8 cellular contexts compared by ENCODE assay signal in genomic region chr5:177426566-177427210, GRCh38. TPM values are rescaled to one million over a fixed set of nuclear protein-coding genes. Genes with fewer than 3 reads are reported as not detected.
DNase-seq lines count a peak whose midpoint lies in the region; ATAC-seq and TF ChIP-seq lines count a peak whose summit lies in the region.

GRK6 (plus strand) TSS chr5:177426676; CDS start chr5:177426846, 170 bp downstream.

- peaks cover 64% of the 10 kb centered on the region for H3K4me1 ChIP-seq in CD4-positive, CD25-positive, alpha-beta regulatory T cell (ENCODE audit: control insufficient read depth, insufficient read depth, low read length, poor library complexity, severe bottlenecking)

- ATAC-seq in CD4-positive, CD25-positive, alpha-beta regulatory T cell (ENCODE audit: low read depth in 2 of 2): peak; percentile 2 to 6
- ATAC-seq in GM19452 (IDR thresholded peaks at IDR 0.05; ENCODE audit: unreplicated experiment) (peak; percentile 5), HG03571 (IDR thresholded peaks at IDR 0.05; ENCODE audit: unreplicated experiment) (peak; percentile 5)

- peaks cover 9% of the 10 kb centered on the region for H3K36me3 ChIP-seq in CD4-positive, CD25-positive, alpha-beta regulatory T cell (ENCODE audit: control insufficient read depth, insufficient read depth, low read length)
- no peaks in the 10 kb centered on the region for H3K36me3 ChIP-seq in WERI-Rb-1

- peak within 1 kb of the TSS; percentile 99 for H3K27ac Mint-ChIP-seq in CD4-positive, CD25-positive, alpha-beta regulatory T cell

- peaks cover 7 to 69% (median 42%) of the 10 kb centered on the region in 4 donors for H3K4me1 Mint-ChIP-seq in CD4-positive, CD25-positive, alpha-beta regulatory T cell

- H3K9me3 ChIP-seq in CD4-positive, CD25-positive, alpha-beta regulatory T cell (ENCODE audit: control insufficient read depth in 2 of 2, low read length in 2 of 2): no peaks in the 10 kb centered on the region
- H3K9me3 ChIP-seq in WERI-Rb-1 (ENCODE audit: severe bottlenecking): no peaks in the 10 kb centered on the region

- H3K27ac ChIP-seq in CD4-positive, CD25-positive, alpha-beta regulatory T cell (ENCODE audit: insufficient read depth, low read length, poor library complexity, severe bottlenecking): peak within 1 kb of the TSS; percentile 94
- H3K27ac ChIP-seq in WERI-Rb-1: peak within 1 kb of the TSS; percentile 83

- H3K4me3 ChIP-seq in CD4-positive, CD25-positive, alpha-beta regulatory T cell (ENCODE audit: low read depth, low read length): peak within 1 kb of the TSS; percentile 81
- peak within 1 kb of the TSS; percentile 76 for H3K4me3 ChIP-seq in WERI-Rb-1 (ENCODE audit: low read depth, low read length)

- H3K9me3 Mint-ChIP-seq in CD4-positive, CD25-positive, alpha-beta regulatory T cell: no peaks in the 10 kb centered on the region

- peak; percentile 64 to 91 (median 72) for DNase-seq in CD4-positive, CD25-positive, alpha-beta regulatory T cell
- DNase-seq in WERI-Rb-1: peak; percentile 25
- no peak for DNase-seq in cerebellum (ENCODE audit: low spot score)
- peak; percentile 80 for DNase-seq in left kidney (ENCODE audit: low read depth, low spot score)
- DNase-seq in stimulated activated CD8-positive, alpha-beta memory T cell treated with anti-CD3 and anti-CD28 coated beads, Interleukin-4, amount 100 ng/mL, for 48 hours: peak; percentile 75
- no peak for DNase-seq in MV-4-11 (lab: John Stamatoyannopoulos, UW)

- peaks cover 5% of the 10 kb centered on the region for H3K27me3 Mint-ChIP-seq in CD4-positive, CD25-positive, alpha-beta regulatory T cell

- H3K36me3 Mint-ChIP-seq in CD4-positive, CD25-positive, alpha-beta regulatory T cell: peaks cover 7% of the 10 kb centered on the region

- TF ChIP-seq CTCF in WERI-Rb-1 (IDR thresholded peaks at IDR 0.05; ENCODE audit: low read depth, low read length): no peak

- no peaks in the 10 kb centered on the region for H3K27me3 ChIP-seq in CD4-positive, CD25-positive, alpha-beta regulatory T cell (ENCODE audit: control insufficient read depth, insufficient read depth, low read length)
- no peaks in the 10 kb centered on the region for H3K27me3 ChIP-seq in WERI-Rb-1 (ENCODE audit: insufficient read depth, low read depth, severe bottlenecking)

- peak within 1 kb of the TSS; percentile 91 to 99 (median 98) for H3K4me3 Mint-ChIP-seq in CD4-positive, CD25-positive, alpha-beta regulatory T cell

RNA-seq across cellular contexts. Expression of gene GRK6, which starts in this region (rescaled TPM):
- 228 TPM for total RNA-seq in CD4-positive, CD25-positive, alpha-beta regulatory T cell
- polyA plus RNA-seq in CD4-positive, CD25-positive, alpha-beta regulatory T cell: 100 to 1,000 TPM in 2 of 4 donors, 10 to 100 TPM in 2; 79.2 to 127 (median 96.0) TPM
- total RNA-seq in cerebellum: 16.2 TPM

Comparison
In these comparisons a context has a peak if more than half of its experiments do, and no peak if none do; other contexts are left out.
1. RNA of gene GRK6 (total RNA-seq): 228 TPM in CD4-positive, CD25-positive, alpha-beta regulatory T cell (single experiment); 16.2 TPM in cerebellum (single experiment); every median in the first group is over 10 times any median in the second.
2. DNase-seq: peak in CD4-positive, CD25-positive, alpha-beta regulatory T cell (3 of 3), WERI-Rb-1 (single experiment), left kidney (single experiment) and stimulated activated CD8-positive, alpha-beta memory T cell treated with anti-CD3 and anti-CD28 coated beads, Interleukin-4, amount 100 ng/mL, for 48 hours (single experiment); none in cerebellum (single experiment) and MV-4-11 (single experiment).
3. Peak in every context shown above with its lines, with median percentiles within 50 percentile points of each other: ATAC-seq.